Comparison of ENCODE assay signal across 38 cellular contexts in the genomic region with DNA sequence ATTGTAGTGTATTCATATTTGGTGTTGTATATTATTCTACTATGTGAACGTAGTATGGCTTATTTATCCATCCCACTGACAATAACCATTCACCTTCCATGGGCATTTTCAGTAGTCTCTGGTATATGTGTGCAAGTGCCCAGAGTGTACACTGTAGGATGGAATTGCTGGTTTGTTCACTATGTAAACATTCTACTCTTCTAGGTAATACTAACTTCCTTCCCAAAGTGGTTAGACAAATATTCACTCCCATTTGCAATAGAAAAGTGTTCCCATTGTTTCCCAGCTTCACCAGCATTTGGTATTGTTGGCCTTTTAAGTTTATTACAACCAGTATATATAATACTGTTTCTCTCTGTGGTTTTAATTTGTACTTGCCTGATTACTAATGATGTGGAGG.
"Had no signal": no experiment of that assay in that cellular context is flagged by ENCODE, and none has a peak within 500 bp of the region (broad histone marks: within the 10 kb centered on the region; RNA-seq: fewer than 3 reads in every experiment).

No MANE protein-coding gene starts in this region.

- H3K27me3 ChIP-seq: adrenal gland, ascending aorta, body of pancreas, brain microvascular endothelial cell, breast epithelium, cardiac muscle cell had no signal

- H3K4me3 ChIP-seq: adrenal gland, ascending aorta, body of pancreas, breast epithelium, cardiac muscle cell had no signal

- H3K4me1 ChIP-seq: adrenal gland, ascending aorta, body of pancreas had no signal

- H3K4me1 Mint-ChIP-seq: activated naive CD4-positive, alpha-beta T cell treated with anti-CD3 and anti-CD28 coated beads, Interleukin-2, amount 10 ng/mL, durations not matched to agents 7 days and 5 days; activated naive CD4-positive, alpha-beta T cell treated with anti-CD3 and anti-CD28 coated beads, Interleukin-2, amount 50 U/mL, for 24 hours; activated naive CD8-positive, alpha-beta T cell treated with anti-CD3 and anti-CD28 coated beads for 36 hours; activated naive CD8-positive, alpha-beta T cell treated with anti-CD3 and anti-CD28 coated beads, Interleukin-2, amount 10 ng/mL, durations not matched to agents 7 days and 5 days; central memory CD8-positive, alpha-beta T cell had no signal

- H3K4me3 Mint-ChIP-seq: activated naive CD4-positive, alpha-beta T cell treated with anti-CD3 and anti-CD28 coated beads for 36 hours; activated naive CD4-positive, alpha-beta T cell treated with anti-CD3 and anti-CD28 coated beads, Interleukin-2, amount 10 ng/mL, durations not matched to agents 7 days and 5 days; activated naive CD4-positive, alpha-beta T cell treated with anti-CD3 and anti-CD28 coated beads, Interleukin-2, amount 50 U/mL, for 24 hours; activated naive CD8-positive, alpha-beta T cell; activated naive CD8-positive, alpha-beta T cell treated with anti-CD3 and anti-CD28 coated beads for 36 hours; activated naive CD8-positive, alpha-beta T cell treated with anti-CD3 and anti-CD28 coated beads, Interleukin-2, amount 10 ng/mL, durations not matched to agents 7 days and 5 days; activated naive CD8-positive, alpha-beta T cell treated with anti-CD3 and anti-CD28 coated beads, Interleukin-2, amount 50 U/mL, for 24 hours; activated T-cell treated with anti-CD3 and anti-CD28 coated beads, Interleukin-2, amount 50 U/mL, for 24 hours; activated T-cell treated with anti-CD3 and anti-CD28 coated beads, Interleukin-2, amount 50 U/mL, for 4 hours; activated T-cell treated with anti-CD3 and anti-CD28 coated beads, Interleukin-2, amount 50 U/mL, for 72 hours; activated T-helper 1 cell treated with anti-CD3 and anti-CD28 coated beads, Interleukin-12 subunit alpha, Interleukin-12 subunit beta, Interleukin-2, Interleukin-4 antibody, amounts not matched to agents 30 ng/mL and 10 ng/mL and 1 ng/mL, durations not matched to agents 14 hours and 24 hours and 36 hours; activated T-helper 17 cell treated with anti-CD3 and anti-CD28 coated beads, Interleukin-2, amount 50 U/mL, for 72 hours; brain; central memory CD8-positive, alpha-beta T cell had no signal

- H3K27me3 Mint-ChIP-seq: activated naive CD4-positive, alpha-beta T cell treated with anti-CD3 and anti-CD28 coated beads, Interleukin-2, amount 10 ng/mL, durations not matched to agents 7 days and 5 days; activated naive CD8-positive, alpha-beta T cell treated with anti-CD3 and anti-CD28 coated beads, Interleukin-2, amount 10 ng/mL, durations not matched to agents 7 days and 5 days; brain had no signal

- H3K9me3 Mint-ChIP-seq: activated naive CD4-positive, alpha-beta T cell treated with anti-CD3 and anti-CD28 coated beads, Interleukin-2, amount 10 ng/mL, durations not matched to agents 7 days and 5 days; activated naive CD4-positive, alpha-beta T cell treated with anti-CD3 and anti-CD28 coated beads, Interleukin-2, amount 50 U/mL, for 24 hours; activated naive CD8-positive, alpha-beta T cell treated with anti-CD3 and anti-CD28 coated beads, Interleukin-2, amount 10 ng/mL, durations not matched to agents 7 days and 5 days; activated T-cell treated with anti-CD3 and anti-CD28 coated beads, Interleukin-2, amount 50 U/mL, for 24 hours; activated T-helper 1 cell treated with anti-CD3 and anti-CD28 coated beads, Interleukin-12 subunit alpha, Interleukin-12 subunit beta, Interleukin-2, Interleukin-4 antibody, amounts not matched to agents 30 ng/mL and 10 ng/mL and 1 ng/mL, durations not matched to agents 14 hours and 24 hours and 36 hours; activated T-helper 17 cell treated with anti-CD3 and anti-CD28 coated beads, Interleukin-2, amount 50 U/mL, for 72 hours; activated T-helper 2 cell treated with anti-CD3 and anti-CD28 coated beads, Interferon-gamma antibody, Interleukin-2, Interleukin-4, amounts not matched to agents 10 μg/mL and 5 μg/mL and 100 μg/mL, durations not matched to agents 14 hours and 24 hours and 36 hours; central memory CD8-positive, alpha-beta T cell had no signal

- ATAC-seq: activated naive CD4-positive, alpha-beta T cell treated with anti-CD3 and anti-CD28 coated beads, Interleukin-2, amount 50 U/mL, for 72 hours; activated naive CD8-positive, alpha-beta T cell treated with anti-CD3 and anti-CD28 coated beads, Interleukin-2, amount 50 U/mL, for 24 hours; activated T-cell treated with anti-CD3 and anti-CD28 coated beads, Interleukin-2, amount 50 U/mL, for 4 hours; activated T-cell treated with anti-CD3 and anti-CD28 coated beads, Interleukin-2, amount 50 U/mL, for 72 hours; activated T-helper 17 cell treated with anti-CD3 and anti-CD28 coated beads, Interleukin-2, amount 50 U/mL, for 72 hours; body of pancreas had no signal

- H3K36me3 Mint-ChIP-seq: activated naive CD4-positive, alpha-beta T cell treated with anti-CD3 and anti-CD28 coated beads, Interleukin-2, amount 10 ng/mL, durations not matched to agents 7 days and 5 days; activated naive CD4-positive, alpha-beta T cell treated with anti-CD3 and anti-CD28 coated beads, Interleukin-2, amount 50 U/mL, for 24 hours; activated naive CD4-positive, alpha-beta T cell treated with anti-CD3 and anti-CD28 coated beads, Interleukin-2, amount 50 U/mL, for 72 hours; activated naive CD8-positive, alpha-beta T cell; activated naive CD8-positive, alpha-beta T cell treated with anti-CD3 and anti-CD28 coated beads for 36 hours; activated naive CD8-positive, alpha-beta T cell treated with anti-CD3 and anti-CD28 coated beads, Interleukin-2, amount 10 ng/mL, durations not matched to agents 7 days and 5 days; brain had no signal

- H3K27ac ChIP-seq: adrenal gland, ascending aorta, body of pancreas, brain microvascular endothelial cell, breast epithelium, cardiac muscle cell had no signal

- H3K36me3 ChIP-seq: adrenal gland, ascending aorta, brain microvascular endothelial cell, breast epithelium, cardiac muscle cell had no signal

- DNase-seq: activated effector memory CD4-positive, alpha-beta T cell treated with anti-CD3 and anti-CD28 coated beads, Interleukin-2, amount 50 U/mL, for 16 hours; activated effector memory CD4-positive, alpha-beta T cell treated with Interleukin-2 at 50 U/mL for 16 hours; activated gamma-delta T cell; activated gamma-delta T cell treated with Interleukin-2 at 50 U/mL for 16 hours; activated naive CD4-positive, alpha-beta T cell; activated naive CD4-positive, alpha-beta T cell treated with anti-CD3 and anti-CD28 coated beads for 36 hours; activated naive CD4-positive, alpha-beta T cell treated with anti-CD3 and anti-CD28 coated beads, Interleukin-2, amount 10 ng/mL, durations not matched to agents 7 days and 5 days; activated naive CD4-positive, alpha-beta T cell treated with anti-CD3 and anti-CD28 coated beads, Interleukin-2, amount 50 U/mL, for 16 hours; activated naive CD4-positive, alpha-beta T cell treated with Interleukin-2 at 50 U/mL for 16 hours; activated naive CD8-positive, alpha-beta T cell treated with anti-CD3 and anti-CD28 coated beads for 36 hours; activated naive CD8-positive, alpha-beta T cell treated with anti-CD3 and anti-CD28 coated beads, Interleukin-2, amount 10 ng/mL, durations not matched to agents 7 days and 5 days; activated naive CD8-positive, alpha-beta T cell treated with anti-CD3 and anti-CD28 coated beads, Interleukin-2, amount 50 U/mL, for 24 hours; activated T-cell treated with anti-CD3 and anti-CD28 coated beads, Interleukin-2, amount 50 U/mL, for 1 hour; activated T-cell treated with anti-CD3 and anti-CD28 coated beads, Interleukin-2, amount 50 U/mL, for 24 hours; activated T-cell treated with anti-CD3 and anti-CD28 coated beads, Interleukin-2, amount 50 U/mL, for 4 hours; activated T-cell treated with anti-CD3 and anti-CD28 coated beads, Interleukin-2, amount 50 U/mL, for 48 hours; activated T-cell treated with anti-CD3 and anti-CD28 coated beads, Interleukin-2, amount 50 U/mL, for 72 hours; adrenal gland; amniotic stem cell; amygdala; anterior cingulate cortex; aorta; body of pancreas; brain microvascular endothelial cell; caudate nucleus; central memory CD4-positive, alpha-beta T cell; cerebellar nuclear complex had no signal

- H3K9me3 ChIP-seq: adrenal gland, ascending aorta, body of pancreas had no signal

- H3K27ac Mint-ChIP-seq: activated naive CD4-positive, alpha-beta T cell treated with anti-CD3 and anti-CD28 coated beads for 36 hours; activated naive CD4-positive, alpha-beta T cell treated with anti-CD3 and anti-CD28 coated beads, Interleukin-2, amount 10 ng/mL, durations not matched to agents 7 days and 5 days; activated naive CD4-positive, alpha-beta T cell treated with anti-CD3 and anti-CD28 coated beads, Interleukin-2, amount 50 U/mL, for 24 hours; activated naive CD4-positive, alpha-beta T cell treated with anti-CD3 and anti-CD28 coated beads, Interleukin-2, amount 50 U/mL, for 72 hours; activated naive CD8-positive, alpha-beta T cell; activated naive CD8-positive, alpha-beta T cell treated with anti-CD3 and anti-CD28 coated beads for 36 hours; activated naive CD8-positive, alpha-beta T cell treated with anti-CD3 and anti-CD28 coated beads, Interleukin-2, amount 10 ng/mL, durations not matched to agents 7 days and 5 days; activated naive CD8-positive, alpha-beta T cell treated with anti-CD3 and anti-CD28 coated beads, Interleukin-2, amount 50 U/mL, for 24 hours; activated T-cell treated with anti-CD3 and anti-CD28 coated beads, Interleukin-2, amount 50 U/mL, for 24 hours; activated T-cell treated with anti-CD3 and anti-CD28 coated beads, Interleukin-2, amount 50 U/mL, for 72 hours; activated T-helper 1 cell treated with anti-CD3 and anti-CD28 coated beads, Interleukin-12 subunit alpha, Interleukin-12 subunit beta, Interleukin-2, Interleukin-4 antibody, amounts not matched to agents 30 ng/mL and 10 ng/mL and 1 ng/mL, durations not matched to agents 14 hours and 24 hours and 36 hours; activated T-helper 17 cell treated with anti-CD3 and anti-CD28 coated beads, Interleukin-2, amount 50 U/mL, for 72 hours; activated T-helper 2 cell treated with anti-CD3 and anti-CD28 coated beads, Interferon-gamma antibody, Interleukin-2, Interleukin-4, amounts not matched to agents 10 μg/mL and 5 μg/mL and 100 μg/mL, durations not matched to agents 14 hours and 24 hours and 36 hours; brain had no signal
